ENCODE assay signal across 12 cellular contexts in genomic region chr3:14413381-14414071, GRCh38. TPM values are rescaled to one million over a fixed set of nuclear protein-coding genes. Genes with fewer than 3 reads are reported as not detected.
A peak's percentile ranks its signal among the peaks of the same experiment; 100 is the strongest.
DNase-seq lines count a peak whose midpoint lies in the region; ATAC-seq and TF ChIP-seq lines count a peak whose summit lies in the region.
"Had no signal": no experiment of that assay in that cellular context is flagged by ENCODE, and none has a peak within 500 bp of the region (broad histone marks: within the 10 kb centered on the region; RNA-seq: fewer than 3 reads in every experiment).

No MANE protein-coding gene starts in this region.

- H3K36me3 ChIP-seq in IMR-90 (ENCODE audit: control insufficient read depth, insufficient read depth, low read length): peaks cover 33% of the 10 kb centered on the region
- H3K36me3 ChIP-seq in adrenal gland (replicated peaks in 1 of 2): peaks cover 0 to 16% of the 10 kb centered on the region in 2 donors
- H3K36me3 ChIP-seq in mesenchymal stem cell (ENCODE audit: control insufficient read depth in 1 of 2, insufficient read depth in 2 of 2, low read depth in 1 of 2, low read length in 2 of 2): peaks cover 26 to 70% of the 10 kb centered on the region in 2 experiments
- H3K36me3 ChIP-seq in tibial nerve: peaks cover 0 to 19% (median 0%) of the 10 kb centered on the region in 3 donors

- peak overlapping the region; percentile 36 for H2BK5ac ChIP-seq in IMR-90 (ENCODE audit: low read depth, low read length, poor library complexity, severe bottlenecking)
- no peak overlapping the region for H2BK5ac ChIP-seq in mesenchymal stem cell (ENCODE audit: low read depth, low read length, poor library complexity, severe bottlenecking)

- TF ChIP-seq CTCF in IMR-90 (conservative IDR thresholded peaks at IDR 0.05; ENCODE audit: low read depth, low read length): no peak
- TF ChIP-seq CTCF in adrenal gland (IDR thresholded peaks at IDR 0.05): no peak
- TF ChIP-seq CTCF in tibial nerve (IDR thresholded peaks at IDR 0.05): no peak

- H4K91ac ChIP-seq in IMR-90 (ENCODE audit: insufficient read depth, low read depth, low read length) (peak overlapping the region; percentile 40; the same call in 1 of the 2 replicates), mesenchymal stem cell (ENCODE audit: low read length) (no peak overlapping the region)

- in situ Hi-C loops in IMR-90 (cut with MboI; ENCODE audit: low sequenced_read_pairs): no loop called here

- peak overlapping the region in 1 of 2 experiments; percentile 70 for H2BK12ac ChIP-seq in mesenchymal stem cell (ENCODE audit: low read length in 2 of 2)

- H4K20me1 ChIP-seq in IMR-90 (ENCODE audit: insufficient read depth, low read length): peaks cover 32% of the 10 kb centered on the region

- H3K4me2 ChIP-seq in IMR-90 (ENCODE audit: low read depth, low read length): 0 out of 2 replicates have a peak overlapping the region, but pooled peaks have one; percentile 25
- H3K4me2 ChIP-seq in mesenchymal stem cell (ENCODE audit: low read length, poor library complexity, severe bottlenecking): no peak overlapping the region
- H3K4me2 ChIP-seq: KMS-11 had no signal

- peak overlapping the region; percentile 6; the same call in 1 of the 2 replicates for H2BK20ac ChIP-seq in IMR-90 (ENCODE audit: low read depth, low read length)

- H3K79me1 ChIP-seq in IMR-90 (ENCODE audit: low read depth in 1 of 2, low read length in 2 of 2): peaks cover 54 to 89% of the 10 kb centered on the region in 2 experiments
- H3K79me1 ChIP-seq in mesenchymal stem cell (replicated peaks; ENCODE audit: low read length, poor library complexity, severe bottlenecking): peaks cover 17% of the 10 kb centered on the region

- dilution Hi-C loops in IMR-90 (cut with HindIII; ENCODE audit: low sequenced_read_pairs, unreplicated experiment): no loop called here

- no TSS peak for BruUV-seq in IMR-90 (replicated peaks; lab: Mats Ljungman, UMichigan)

- no peak for TF ChIP-seq RAD21 in IMR-90 (IDR thresholded peaks at IDR 0.05; ENCODE audit: low read length)

- H3K4me1 ChIP-seq in IMR-90 (ENCODE audit: control insufficient read depth, insufficient read depth, low read length) (peaks cover 34% of the 10 kb centered on the region), adrenal gland (replicated peaks in 1 of 2) (peaks cover 54 to 88% of the 10 kb centered on the region in 2 donors), mesenchymal stem cell (ENCODE audit: control insufficient read depth, insufficient read depth, low read depth, low read length) (peaks cover 64% of the 10 kb centered on the region), tibial nerve (peaks cover 0 to 15% (median 0%) of the 10 kb centered on the region in 4 donors)

- H4K8ac ChIP-seq in IMR-90 (ENCODE audit: low read depth in 2 of 2, low read length in 2 of 2): peak overlapping the region; percentile 26 to 57; a peak in 1 of 4 replicates
- H4K8ac ChIP-seq in mesenchymal stem cell (ENCODE audit: low read length): peak overlapping the region; percentile 68

- no peaks in the 10 kb centered on the region for H3K27me3 ChIP-seq in IMR-90 (ENCODE audit: control insufficient read depth, insufficient read depth, low read length)
- no peaks in the 10 kb centered on the region for H3K27me3 ChIP-seq in adrenal gland
- H3K27me3 ChIP-seq in mesenchymal stem cell (ENCODE audit: control insufficient read depth in 1 of 2, insufficient read depth in 1 of 2, low read length in 2 of 2): no peaks in the 10 kb centered on the region
- no peaks in the 10 kb centered on the region for H3K27me3 ChIP-seq in tibial nerve
- H3K27me3 ChIP-seq: tibial artery had no signal

- H3K27ac ChIP-seq in IMR-90 (ENCODE audit: insufficient read depth, low read length) (peak overlapping the region; percentile 34), adrenal gland (peak overlapping the region; percentile 46 to 90 (median 88)), mesenchymal stem cell (ENCODE audit: low read length, poor library complexity, severe bottlenecking) (peak overlapping the region; percentile 17), tibial nerve (no peak overlapping the region)
- H3K27ac ChIP-seq: KMS-11, tibial artery had no signal

- ATAC-seq in IMR-90 (ENCODE audit: low read depth): peak; percentile 64
- ATAC-seq: activated CD4-positive, alpha-beta T cell treated with anti-CD3 and anti-CD28 coated beads for 36 hours; naive thymus-derived CD8-positive, alpha-beta T cell had no signal

- H3K14ac ChIP-seq in IMR-90 (replicated peaks; ENCODE audit: low read depth, low read length): no peak overlapping the region
- H3K14ac ChIP-seq in mesenchymal stem cell (ENCODE audit: low read length in 2 of 2): peak overlapping the region in 1 of 2 experiments; percentile 61

- POLR2A ChIA-PET in IMR-90 (lab: Charles Lee; ENCODE audit: unreplicated experiment): no interaction called here

- peak overlapping the region; percentile 51 for H2AK9ac ChIP-seq in IMR-90 (replicated peaks; ENCODE audit: low read depth, low read length, poor library complexity)

- H3K9me1 ChIP-seq in IMR-90 (ENCODE audit: insufficient read depth, low read length): peaks cover 51% of the 10 kb centered on the region

- H3K18ac ChIP-seq in IMR-90 (ENCODE audit: low read depth, low read length) (peak overlapping the region; percentile 32; the same call in 1 of the 2 replicates), mesenchymal stem cell (ENCODE audit: low read depth in 1 of 2, low read length in 2 of 2) (peak overlapping the region; percentile 72 to 75)

- H3K9me3 ChIP-seq in IMR-90 (ENCODE audit: control insufficient read depth, insufficient read depth, low read length) (no peaks in the 10 kb centered on the region), adrenal gland (replicated peaks in 1 of 3) (no peaks in the 10 kb centered on the region), mesenchymal stem cell (ENCODE audit: control insufficient read depth, low read length) (no peaks in the 10 kb centered on the region), tibial nerve (no peaks in the 10 kb centered on the region)
- H3K9me3 ChIP-seq: tibial artery had no signal

- H2AK5ac ChIP-seq in IMR-90 (ENCODE audit: low read depth, low read length) (peak overlapping the region; percentile 49), mesenchymal stem cell (ENCODE audit: low read length, severe bottlenecking) (no peak overlapping the region)

- peak overlapping the region; percentile 47; the same call in 1 of the 2 replicates for H4K5ac ChIP-seq in IMR-90 (ENCODE audit: low read depth, low read length)

- H3K4ac ChIP-seq in IMR-90 (ENCODE audit: low read depth, low read length) (peak overlapping the region; percentile 69), mesenchymal stem cell (ENCODE audit: low read depth in 1 of 2, low read length in 2 of 2) (peak overlapping the region; percentile 41 to 76)

- H2AFZ ChIP-seq in IMR-90 (replicated peaks; ENCODE audit: low read length, poor library complexity) (peak overlapping the region; percentile 17), mesenchymal stem cell (ENCODE audit: low read depth, low read length) (no peak overlapping the region)

- intact Hi-C loops in IMR-90 (cut with micrococcal nuclease) (no loop called here), adrenal gland (cut with DNase I) (no loop called here)

- CTCF ChIA-PET in IMR-90 (lab: Yijun Ruan, JAX): interaction anchor here (1.2 kb wide), 1 partner anchor 20 kb away, joined by 3 read pairs; no protein-coding TSS in a partner anchor

- H3K23ac ChIP-seq in IMR-90 (ENCODE audit: low read depth, low read length): no peak overlapping the region
- peak overlapping the region in 1 of 2 experiments; percentile 85 for H3K23ac ChIP-seq in mesenchymal stem cell (ENCODE audit: low read length in 2 of 2)

- H2BK120ac ChIP-seq in IMR-90 (ENCODE audit: low read depth, low read length) (peak overlapping the region; percentile 72), mesenchymal stem cell (ENCODE audit: low read depth, low read length) (peak overlapping the region; percentile 51)

- TF ChIP-seq POLR2A in IMR-90 (IDR thresholded peaks at IDR 0.05; ENCODE audit: low read depth, low read length): no peak
- TF ChIP-seq POLR2A in adrenal gland (IDR thresholded peaks at IDR 0.05): peak in 1 of 2 donors; percentile 33
- TF ChIP-seq POLR2A in tibial nerve (IDR thresholded peaks at IDR 0.05): no peak

- DNase-seq in COLO829 (ENCODE audit: low spot score) (peak; percentile 8), IMR-90 (peak; percentile 79), adrenal gland (peak in 3 of 7 donors; percentile 60 to 72 (median 72)), mesenchymal stem cell (peak; percentile 64), DMS114 treated with DMSO at 0.1 percent for 48 hours (lab: John Stamatoyannopoulos, UW; ENCODE audit: unreplicated experiment) (no peak), germinal center (ENCODE audit: low spot score) (no peak), NCI-H2196 treated with DMSO at 0.1 percent for 48 hours (lab: John Stamatoyannopoulos, UW; ENCODE audit: unreplicated experiment) (no peak), tibial nerve (ENCODE audit: low spot score in 2 of 2) (no peak)
- DNase-seq: activated CD4-positive, alpha-beta T cell treated with anti-CD3 and anti-CD28 coated beads for 36 hours; naive thymus-derived CD8-positive, alpha-beta T cell; tibial artery had no signal

- 41% methylated on average over 3 of the region's 11 CpGs; no CpG with 5 or more reads in 1 of the 2 experiments for WGBS in IMR-90 (ENCODE audit: extremely low coverage in 2 of 2, insufficient read length in 1 of 2), 2 experiments
- 26 to 33% (median 31%) methylated on average over 10 to 11 of the region's 11 CpGs for WGBS in adrenal gland, 4 donors
- WGBS in mesenchymal stem cell: 24% methylated on average over 10 of the region's 11 CpGs
- 41 to 42% methylated on average over 11 of the region's 11 CpGs for WGBS in tibial nerve, 2 donors

- H3K4me3 ChIP-seq in IMR-90 (ENCODE audit: insufficient read depth, low read depth, low read length) (no peak overlapping the region), adrenal gland (no peak overlapping the region), mesenchymal stem cell (ENCODE audit: insufficient read depth in 1 of 2, low read depth in 1 of 2, low read length in 2 of 2) (no peak overlapping the region), tibial nerve (no peak overlapping the region)
- H3K4me3 ChIP-seq: tibial artery had no signal

- peak overlapping the region; percentile 23; the same call in 1 of the 3 replicates for H2BK15ac ChIP-seq in IMR-90 (ENCODE audit: low read depth, low read length)
- H2BK15ac ChIP-seq in mesenchymal stem cell (ENCODE audit: low read depth, poor library complexity, severe bottlenecking): peak overlapping the region; percentile 6

- no peak overlapping the region for H3K56ac ChIP-seq in IMR-90 (ENCODE audit: extremely low read depth, insufficient read depth, low read length)

- no peak for TF ChIP-seq EP300 in tibial nerve (IDR thresholded peaks at IDR 0.05)

- H3K9ac ChIP-seq in IMR-90 (ENCODE audit: low read depth, low read length): peak overlapping the region; percentile 21; the same call in 1 of the 2 replicates
- H3K9ac ChIP-seq in mesenchymal stem cell (ENCODE audit: low read length): peak overlapping the region; percentile 65
- H3K9ac ChIP-seq: KMS-11 had no signal

RNA-seq across cellular contexts. Expression of gene SLC6A6, which starts 11.1 kb away (rescaled TPM):
- total RNA-seq in IMR-90 (2012; rRNA removed): 29.9 and 32.5 TPM in 2 replicates
- polyA plus RNA-seq in IMR-90 (2012; rRNA removed): 39.3 and 39.4 TPM in 2 replicates
- polyA plus RNA-seq in IMR-90 (2012; cell fraction: cytosol; rRNA removed): 14.9 and 24.2 TPM in 2 replicates
- polyA plus RNA-seq in IMR-90 (2012; cell fraction: nucleus; rRNA removed; ENCODE audit: low replicate concordance): 70.6 and 99.2 TPM in 2 replicates
- total RNA-seq in adrenal gland: 100 to 1,000 TPM in 3 of 8 donors, 10 to 100 TPM in 5; 71.8 to 197 (median 90.6) TPM
- 10 to 100 TPM; 10.6 to 80.8 (median 13.0) TPM for polyA plus RNA-seq in adrenal gland
- 34.8 TPM for polyA plus RNA-seq in mesenchymal stem cell (2013, experiment 1 of 2)
- polyA plus RNA-seq in mesenchymal stem cell (2013, experiment 2 of 2): 33.8 TPM
- 10 to 100 TPM; 11.8 to 24.9 (median 13.5) TPM for total RNA-seq in tibial nerve

Comparison
In these comparisons a context has a peak if more than half of its experiments do, and no peak if none do; other contexts are left out.
1. DNase-seq: peak in COLO829 (single experiment), IMR-90 (single experiment) and mesenchymal stem cell (single experiment); none in DMS114 treated with DMSO at 0.1 percent for 48 hours (single experiment), germinal center (single experiment), NCI-H2196 treated with DMSO at 0.1 percent for 48 hours (single experiment) and tibial nerve (0 of 2).
2. H3K27ac ChIP-seq: peak in IMR-90 (single experiment), adrenal gland (5 of 5) and mesenchymal stem cell (single experiment); none in tibial nerve (0 of 4).